ENCODE assay signal across 11 cellular contexts in genomic region chr10:132519382-132520146, GRCh38. TPM values are rescaled to one million over a fixed set of nuclear protein-coding genes. Genes with fewer than 3 reads are reported as not detected.
A peak's percentile ranks its signal among the peaks of the same experiment; 100 is the strongest.
DNase-seq lines count a peak whose midpoint lies in the region; ATAC-seq and TF ChIP-seq lines count a peak whose summit lies in the region.
"Had no signal": no experiment of that assay in that cellular context is flagged by ENCODE, and none has a peak within 500 bp of the region (broad histone marks: within the 10 kb centered on the region; RNA-seq: fewer than 3 reads in every experiment).

No MANE protein-coding gene starts in this region.

- no peaks in the 10 kb centered on the region for H3K9me3 ChIP-seq in neural progenitor cell (ENCODE audit: low read depth)

- H3K4me1 ChIP-seq in neural progenitor cell = peaks cover 28% of the 10 kb centered on the region
- no peaks in the 10 kb centered on the region for H3K4me1 ChIP-seq in urinary bladder (ENCODE audit: insufficient read depth)

- no peak overlapping the region for H3K27ac Mint-ChIP-seq in activated T-cell treated with anti-CD3 and anti-CD28 coated beads, Interleukin-2, amount 50 U/mL, for 24 hours
- H3K27ac Mint-ChIP-seq in neural progenitor cell = no peak overlapping the region

- H3K4me1 Mint-ChIP-seq in activated T-cell treated with anti-CD3 and anti-CD28 coated beads, Interleukin-2, amount 50 U/mL, for 24 hours (ENCODE audit: low read depth) = no peaks in the 10 kb centered on the region
- peaks cover 37% of the 10 kb centered on the region for H3K4me1 Mint-ChIP-seq in neural progenitor cell

- H3K36me3 Mint-ChIP-seq in activated T-cell treated with anti-CD3 and anti-CD28 coated beads, Interleukin-2, amount 50 U/mL, for 24 hours (ENCODE audit: low read depth) = no peaks in the 10 kb centered on the region
- no peaks in the 10 kb centered on the region for H3K36me3 Mint-ChIP-seq in neural progenitor cell

- H2AFZ ChIP-seq in neural progenitor cell (replicated peaks) = no peak overlapping the region

- no peaks in the 10 kb centered on the region for H3F3A ChIP-seq in neural progenitor cell (ENCODE audit: low read depth)

- intact Hi-C loops in cardiac septum (cut with DNase I) = loop anchor here (5.0 kb wide), 2 partner anchors 68 to 122 kb away; partner anchors contain the start of gene PWWP2B

- H3K79me2 ChIP-seq in neural progenitor cell (ENCODE audit: low read depth) = no peaks in the 10 kb centered on the region

- TF ChIP-seq CTCF in neural progenitor cell (IDR thresholded peaks at IDR 0.05) (no peak), GM10248 (IDR thresholded peaks at IDR 0.05; ENCODE audit: control extremely low read depth, extremely low read depth, low read depth, missing control alignments) (no peak)

- peak overlapping the region; percentile 73 for H3K4me2 ChIP-seq in neural progenitor cell

- CTCF ChIA-PET in GM10248 (lab: Yijun Ruan, JAX) = no interaction called here

- H3K27me3 Mint-ChIP-seq in activated T-cell treated with anti-CD3 and anti-CD28 coated beads, Interleukin-2, amount 50 U/mL, for 24 hours = peaks cover 18% of the 10 kb centered on the region
- peaks cover 12% of the 10 kb centered on the region for H3K27me3 Mint-ChIP-seq in neural progenitor cell (ENCODE audit: insufficient read depth, low read depth)

- POLR2A ChIA-PET in GM10248 (lab: Yijun Ruan, JAX) = no interaction called here

- peak; percentile 24 for DNase-seq in activated T-cell treated with anti-CD3 and anti-CD28 coated beads, Interleukin-2, amount 50 U/mL, for 24 hours
- no peak for DNase-seq in activated T-cell treated with anti-CD3 and anti-CD28 coated beads for 4 hours
- DNase-seq in cardiac septum (ENCODE audit: low spot score) = peak; percentile 74
- no peak for DNase-seq in neural progenitor cell (ENCODE audit: low spot score)
- no peak for DNase-seq in GM10248 (ENCODE audit: extremely low spot score)
- DNase-seq in erythroblast (lab: John Stamatoyannopoulos, UW) = no peak
- DNase-seq: activated naive CD4-positive, alpha-beta T cell; NCI-H187 treated with DMSO at 0.1 percent for 48 hours; stimulated activated CD4-positive, alpha-beta T cell treated with anti-CD3 and anti-CD28 coated beads, Interleukin-15, amount 100 ng/mL, for 24 hours had no signal

- no peak for TF ChIP-seq POLR2A in erythroblast (IDR thresholded peaks at IDR 0.05; ENCODE audit: low read length)

- peaks cover 22% of the 10 kb centered on the region for H4K20me1 ChIP-seq in neural progenitor cell (ENCODE audit: low read depth)

- H3K4me3 ChIP-seq in neural progenitor cell = no peak overlapping the region
- no peak overlapping the region for H3K4me3 ChIP-seq in urinary bladder (ENCODE audit: low read depth, low read length)

- 72% methylated on average over 29 of the region's 29 CpGs for WGBS in urinary bladder

- no peaks in the 10 kb centered on the region for H3K9me3 Mint-ChIP-seq in activated T-cell treated with anti-CD3 and anti-CD28 coated beads, Interleukin-2, amount 50 U/mL, for 24 hours
- H3K9me3 Mint-ChIP-seq in neural progenitor cell = no peaks in the 10 kb centered on the region

- H3K27ac ChIP-seq in neural progenitor cell (no peak overlapping the region), urinary bladder (ENCODE audit: low read depth) (peak overlapping the region; percentile 89)

- H3K4me3 Mint-ChIP-seq in activated T-cell treated with anti-CD3 and anti-CD28 coated beads, Interleukin-2, amount 50 U/mL, for 24 hours = no peak overlapping the region
- H3K4me3 Mint-ChIP-seq in neural progenitor cell = no peak overlapping the region

- H3K36me3 ChIP-seq in neural progenitor cell = no peaks in the 10 kb centered on the region
- no peaks in the 10 kb centered on the region for H3K36me3 ChIP-seq in urinary bladder (ENCODE audit: insufficient read depth)

- H3K27me3 ChIP-seq in neural progenitor cell = peaks cover 70% of the 10 kb centered on the region

- no peak overlapping the region for H3K9ac ChIP-seq in neural progenitor cell

- ATAC-seq in GM18519 (IDR thresholded peaks at IDR 0.05; ENCODE audit: low FRiP score, unreplicated experiment) = no peak

RNA-seq across cellular contexts. Expression of gene INPP5A, which starts 18.0 kb away (rescaled TPM):
- total RNA-seq in cardiac septum = 121 TPM
- total RNA-seq in neural progenitor cell (ENCODE audit: low replicate concordance) = 14.2 and 21.3 TPM in 2 replicates
- 61.0 TPM for total RNA-seq in urinary bladder
- polyA plus RNA-seq in urinary bladder = 66.2 TPM

Comparison
In these comparisons a context has a peak if more than half of its experiments do, and no peak if none do; other contexts are left out.
1. DNase-seq: peak in activated T-cell treated with anti-CD3 and anti-CD28 coated beads, Interleukin-2, amount 50 U/mL, for 24 hours (single experiment) and cardiac septum (single experiment); none in activated T-cell treated with anti-CD3 and anti-CD28 coated beads for 4 hours (single experiment), neural progenitor cell (single experiment), GM10248 (single experiment) and erythroblast (0 of 2).